In the genomic region with DNA sequence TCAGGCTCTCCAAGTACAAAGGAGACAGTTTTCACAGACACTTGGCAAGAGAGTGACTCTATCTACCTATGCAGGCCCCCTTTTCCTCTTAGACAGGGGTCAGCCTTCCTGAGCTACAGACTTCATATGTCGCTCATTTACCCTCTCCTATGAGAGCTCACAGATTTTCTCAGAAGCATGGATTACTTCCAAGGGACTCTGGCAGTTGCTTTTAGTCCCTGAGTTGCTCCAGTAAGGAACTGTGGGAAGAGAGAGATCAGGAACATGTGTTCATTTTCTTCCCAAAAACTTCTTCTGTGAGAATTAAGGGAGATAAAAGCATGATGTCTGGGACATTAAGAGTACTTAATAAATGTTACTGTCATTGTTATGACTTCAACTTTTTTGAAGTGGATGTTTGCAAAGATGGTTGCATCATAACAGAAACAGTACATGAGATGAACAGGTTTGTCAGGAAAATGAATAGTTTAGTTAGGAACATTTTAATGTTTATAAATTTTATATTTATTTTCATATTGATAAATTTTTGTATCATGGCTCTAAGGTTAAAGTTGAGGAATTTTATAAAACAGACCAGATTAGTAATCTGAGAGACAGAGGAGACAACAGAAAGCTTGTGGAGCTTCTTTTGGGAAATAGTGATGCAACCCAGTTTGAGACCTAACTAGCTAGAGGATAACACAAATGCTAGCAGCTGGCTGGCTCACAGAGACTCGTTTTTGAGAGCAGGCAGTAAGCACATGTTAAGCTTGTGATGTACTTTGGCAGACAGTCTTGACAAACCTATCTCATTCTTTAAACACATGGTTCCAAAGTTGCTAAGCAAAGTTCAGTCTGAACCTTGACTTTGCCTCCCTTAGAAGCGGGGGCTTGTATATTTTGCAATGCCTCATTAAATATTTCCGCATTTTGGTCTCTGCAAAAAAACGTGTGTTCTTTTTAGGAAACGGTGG, we compare ENCODE assay signal across 1 cellular context.
TF ChIP-seq lines count a peak whose summit lies in the region.

No MANE protein-coding gene starts in this region.

TF ChIP-seq in HepG2, 621 proteins besides CTCF, POLR2A, EP300 and RAD21 (continued from another document and continues in another):
- TF ChIP-seq, protein P1, sequence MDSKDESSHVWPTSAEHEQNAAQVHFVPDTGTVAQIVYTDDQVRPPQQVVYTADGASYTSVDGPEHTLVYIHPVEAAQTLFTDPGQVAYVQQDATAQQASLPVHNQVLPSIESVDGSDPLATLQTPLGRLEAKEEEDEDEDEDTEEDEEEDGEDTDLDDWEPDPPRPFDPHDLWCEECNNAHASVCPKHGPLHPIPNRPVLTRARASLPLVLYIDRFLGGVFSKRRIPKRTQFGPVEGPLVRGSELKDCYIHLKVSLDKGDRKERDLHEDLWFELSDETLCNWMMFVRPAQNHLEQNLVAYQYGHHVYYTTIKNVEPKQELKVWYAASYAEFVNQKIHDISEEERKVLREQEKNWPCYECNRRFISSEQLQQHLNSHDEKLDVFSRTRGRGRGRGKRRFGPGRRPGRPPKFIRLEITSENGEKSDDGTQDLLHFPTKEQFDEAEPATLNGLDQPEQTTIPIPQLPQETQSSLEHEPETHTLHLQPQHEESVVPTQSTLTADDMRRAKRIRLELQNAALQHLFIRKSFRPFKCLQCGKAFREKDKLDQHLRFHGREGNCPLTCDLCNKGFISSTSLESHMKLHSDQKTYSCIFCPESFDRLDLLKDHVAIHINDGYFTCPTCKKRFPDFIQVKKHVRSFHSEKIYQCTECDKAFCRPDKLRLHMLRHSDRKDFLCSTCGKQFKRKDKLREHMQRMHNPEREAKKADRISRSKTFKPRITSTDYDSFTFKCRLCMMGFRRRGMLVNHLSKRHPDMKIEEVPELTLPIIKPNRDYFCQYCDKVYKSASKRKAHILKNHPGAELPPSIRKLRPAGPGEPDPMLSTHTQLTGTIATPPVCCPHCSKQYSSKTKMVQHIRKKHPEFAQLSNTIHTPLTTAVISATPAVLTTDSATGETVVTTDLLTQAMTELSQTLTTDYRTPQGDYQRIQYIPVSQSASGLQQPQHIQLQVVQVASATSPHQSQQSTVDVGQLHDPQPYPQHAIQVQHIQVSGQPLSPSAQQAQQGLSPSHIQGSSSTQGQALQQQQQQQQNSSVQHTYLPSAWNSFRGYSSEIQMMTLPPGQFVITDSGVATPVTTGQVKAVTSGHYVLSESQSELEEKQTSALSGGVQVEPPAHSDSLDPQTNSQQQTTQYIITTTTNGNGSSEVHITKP (CRISPR knock-in tag; IDR thresholded peaks at IDR 0.05; ENCODE audit: low read depth), result no peak; the same call in 1 of the 2 replicates
- peak; percentile 69 for TF ChIP-seq TCF7 (IDR thresholded peaks at IDR 0.05; ENCODE audit: low read depth)
- peak; percentile 97 for TF ChIP-seq GATAD2A (CRISPR knock-in tag; IDR thresholded peaks at IDR 0.05)
- TF ChIP-seq, protein P2, sequence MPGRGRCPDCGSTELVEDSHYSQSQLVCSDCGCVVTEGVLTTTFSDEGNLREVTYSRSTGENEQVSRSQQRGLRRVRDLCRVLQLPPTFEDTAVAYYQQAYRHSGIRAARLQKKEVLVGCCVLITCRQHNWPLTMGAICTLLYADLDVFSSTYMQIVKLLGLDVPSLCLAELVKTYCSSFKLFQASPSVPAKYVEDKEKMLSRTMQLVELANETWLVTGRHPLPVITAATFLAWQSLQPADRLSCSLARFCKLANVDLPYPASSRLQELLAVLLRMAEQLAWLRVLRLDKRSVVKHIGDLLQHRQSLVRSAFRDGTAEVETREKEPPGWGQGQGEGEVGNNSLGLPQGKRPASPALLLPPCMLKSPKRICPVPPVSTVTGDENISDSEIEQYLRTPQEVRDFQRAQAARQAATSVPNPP (CRISPR knock-in tag; IDR thresholded peaks at IDR 0.05), result 0 out of 2 replicates have a peak, but pooled peaks have one; percentile 48
- peak; percentile 42 for TF ChIP-seq ZFY (CRISPR knock-in tag; IDR thresholded peaks at IDR 0.05)
- no peak for TF ChIP-seq HIVEP1 (CRISPR knock-in tag; IDR thresholded peaks at IDR 0.05)
- TF ChIP-seq TBX2 (CRISPR knock-in tag; IDR thresholded peaks at IDR 0.05; ENCODE audit: borderline replicate concordance), result peak; percentile 75; the same call in 1 of the 2 replicates
- TF ChIP-seq ZNF772 (CRISPR knock-in tag; IDR thresholded peaks at IDR 0.05), result no peak
- TF ChIP-seq ZNF333 (CRISPR knock-in tag; IDR thresholded peaks at IDR 0.05; ENCODE audit: borderline replicate concordance), result no peak
- TF ChIP-seq, protein P3, sequence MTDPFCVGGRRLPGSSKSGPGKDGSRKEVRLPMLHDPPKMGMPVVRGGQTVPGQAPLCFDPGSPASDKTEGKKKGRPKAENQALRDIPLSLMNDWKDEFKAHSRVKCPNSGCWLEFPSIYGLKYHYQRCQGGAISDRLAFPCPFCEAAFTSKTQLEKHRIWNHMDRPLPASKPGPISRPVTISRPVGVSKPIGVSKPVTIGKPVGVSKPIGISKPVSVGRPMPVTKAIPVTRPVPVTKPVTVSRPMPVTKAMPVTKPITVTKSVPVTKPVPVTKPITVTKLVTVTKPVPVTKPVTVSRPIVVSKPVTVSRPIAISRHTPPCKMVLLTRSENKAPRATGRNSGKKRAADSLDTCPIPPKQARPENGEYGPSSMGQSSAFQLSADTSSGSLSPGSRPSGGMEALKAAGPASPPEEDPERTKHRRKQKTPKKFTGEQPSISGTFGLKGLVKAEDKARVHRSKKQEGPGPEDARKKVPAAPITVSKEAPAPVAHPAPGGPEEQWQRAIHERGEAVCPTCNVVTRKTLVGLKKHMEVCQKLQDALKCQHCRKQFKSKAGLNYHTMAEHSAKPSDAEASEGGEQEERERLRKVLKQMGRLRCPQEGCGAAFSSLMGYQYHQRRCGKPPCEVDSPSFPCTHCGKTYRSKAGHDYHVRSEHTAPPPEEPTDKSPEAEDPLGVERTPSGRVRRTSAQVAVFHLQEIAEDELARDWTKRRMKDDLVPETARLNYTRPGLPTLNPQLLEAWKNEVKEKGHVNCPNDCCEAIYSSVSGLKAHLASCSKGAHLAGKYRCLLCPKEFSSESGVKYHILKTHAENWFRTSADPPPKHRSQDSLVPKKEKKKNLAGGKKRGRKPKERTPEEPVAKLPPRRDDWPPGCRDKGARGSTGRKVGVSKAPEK (CRISPR knock-in tag; IDR thresholded peaks at IDR 0.05; ENCODE audit: borderline replicate concordance), result 0 out of 2 replicates have a peak, but pooled peaks have one; percentile 59
- TF ChIP-seq, protein P4, sequence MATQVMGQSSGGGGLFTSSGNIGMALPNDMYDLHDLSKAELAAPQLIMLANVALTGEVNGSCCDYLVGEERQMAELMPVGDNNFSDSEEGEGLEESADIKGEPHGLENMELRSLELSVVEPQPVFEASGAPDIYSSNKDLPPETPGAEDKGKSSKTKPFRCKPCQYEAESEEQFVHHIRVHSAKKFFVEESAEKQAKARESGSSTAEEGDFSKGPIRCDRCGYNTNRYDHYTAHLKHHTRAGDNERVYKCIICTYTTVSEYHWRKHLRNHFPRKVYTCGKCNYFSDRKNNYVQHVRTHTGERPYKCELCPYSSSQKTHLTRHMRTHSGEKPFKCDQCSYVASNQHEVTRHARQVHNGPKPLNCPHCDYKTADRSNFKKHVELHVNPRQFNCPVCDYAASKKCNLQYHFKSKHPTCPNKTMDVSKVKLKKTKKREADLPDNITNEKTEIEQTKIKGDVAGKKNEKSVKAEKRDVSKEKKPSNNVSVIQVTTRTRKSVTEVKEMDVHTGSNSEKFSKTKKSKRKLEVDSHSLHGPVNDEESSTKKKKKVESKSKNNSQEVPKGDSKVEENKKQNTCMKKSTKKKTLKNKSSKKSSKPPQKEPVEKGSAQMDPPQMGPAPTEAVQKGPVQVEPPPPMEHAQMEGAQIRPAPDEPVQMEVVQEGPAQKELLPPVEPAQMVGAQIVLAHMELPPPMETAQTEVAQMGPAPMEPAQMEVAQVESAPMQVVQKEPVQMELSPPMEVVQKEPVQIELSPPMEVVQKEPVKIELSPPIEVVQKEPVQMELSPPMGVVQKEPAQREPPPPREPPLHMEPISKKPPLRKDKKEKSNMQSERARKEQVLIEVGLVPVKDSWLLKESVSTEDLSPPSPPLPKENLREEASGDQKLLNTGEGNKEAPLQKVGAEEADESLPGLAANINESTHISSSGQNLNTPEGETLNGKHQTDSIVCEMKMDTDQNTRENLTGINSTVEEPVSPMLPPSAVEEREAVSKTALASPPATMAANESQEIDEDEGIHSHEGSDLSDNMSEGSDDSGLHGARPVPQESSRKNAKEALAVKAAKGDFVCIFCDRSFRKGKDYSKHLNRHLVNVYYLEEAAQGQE (IDR thresholded peaks at IDR 0.05; ENCODE audit: borderline replicate concordance in 1 of 2, low read depth in 1 of 2, low read length in 2 of 2), result peak in 1 of 2 experiments; percentile 54; a peak in 2 of 4 replicates
- TF ChIP-seq SOX6 (IDR thresholded peaks at IDR 0.05), result no peak
- peak; percentile 96 for TF ChIP-seq SOX6 (CRISPR knock-in tag; IDR thresholded peaks at IDR 0.05)
- no peak for TF ChIP-seq ATRX (CRISPR knock-in tag; IDR thresholded peaks at IDR 0.05; ENCODE audit: borderline replicate concordance)
- TF ChIP-seq, protein P5, sequence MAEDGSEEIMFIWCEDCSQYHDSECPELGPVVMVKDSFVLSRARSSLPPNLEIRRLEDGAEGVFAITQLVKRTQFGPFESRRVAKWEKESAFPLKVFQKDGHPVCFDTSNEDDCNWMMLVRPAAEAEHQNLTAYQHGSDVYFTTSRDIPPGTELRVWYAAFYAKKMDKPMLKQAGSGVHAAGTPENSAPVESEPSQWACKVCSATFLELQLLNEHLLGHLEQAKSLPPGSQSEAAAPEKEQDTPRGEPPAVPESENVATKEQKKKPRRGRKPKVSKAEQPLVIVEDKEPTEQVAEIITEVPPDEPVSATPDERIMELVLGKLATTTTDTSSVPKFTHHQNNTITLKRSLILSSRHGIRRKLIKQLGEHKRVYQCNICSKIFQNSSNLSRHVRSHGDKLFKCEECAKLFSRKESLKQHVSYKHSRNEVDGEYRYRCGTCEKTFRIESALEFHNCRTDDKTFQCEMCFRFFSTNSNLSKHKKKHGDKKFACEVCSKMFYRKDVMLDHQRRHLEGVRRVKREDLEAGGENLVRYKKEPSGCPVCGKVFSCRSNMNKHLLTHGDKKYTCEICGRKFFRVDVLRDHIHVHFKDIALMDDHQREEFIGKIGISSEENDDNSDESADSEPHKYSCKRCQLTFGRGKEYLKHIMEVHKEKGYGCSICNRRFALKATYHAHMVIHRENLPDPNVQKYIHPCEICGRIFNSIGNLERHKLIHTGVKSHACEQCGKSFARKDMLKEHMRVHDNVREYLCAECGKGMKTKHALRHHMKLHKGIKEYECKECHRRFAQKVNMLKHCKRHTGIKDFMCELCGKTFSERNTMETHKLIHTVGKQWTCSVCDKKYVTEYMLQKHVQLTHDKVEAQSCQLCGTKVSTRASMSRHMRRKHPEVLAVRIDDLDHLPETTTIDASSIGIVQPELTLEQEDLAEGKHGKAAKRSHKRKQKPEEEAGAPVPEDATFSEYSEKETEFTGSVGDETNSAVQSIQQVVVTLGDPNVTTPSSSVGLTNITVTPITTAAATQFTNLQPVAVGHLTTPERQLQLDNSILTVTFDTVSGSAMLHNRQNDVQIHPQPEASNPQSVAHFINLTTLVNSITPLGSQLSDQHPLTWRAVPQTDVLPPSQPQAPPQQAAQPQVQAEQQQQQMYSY (CRISPR knock-in tag; IDR thresholded peaks at IDR 0.05), result no peak
- TF ChIP-seq ZNF20 (CRISPR knock-in tag; IDR thresholded peaks at IDR 0.05), result no peak
- TF ChIP-seq, protein P6, sequence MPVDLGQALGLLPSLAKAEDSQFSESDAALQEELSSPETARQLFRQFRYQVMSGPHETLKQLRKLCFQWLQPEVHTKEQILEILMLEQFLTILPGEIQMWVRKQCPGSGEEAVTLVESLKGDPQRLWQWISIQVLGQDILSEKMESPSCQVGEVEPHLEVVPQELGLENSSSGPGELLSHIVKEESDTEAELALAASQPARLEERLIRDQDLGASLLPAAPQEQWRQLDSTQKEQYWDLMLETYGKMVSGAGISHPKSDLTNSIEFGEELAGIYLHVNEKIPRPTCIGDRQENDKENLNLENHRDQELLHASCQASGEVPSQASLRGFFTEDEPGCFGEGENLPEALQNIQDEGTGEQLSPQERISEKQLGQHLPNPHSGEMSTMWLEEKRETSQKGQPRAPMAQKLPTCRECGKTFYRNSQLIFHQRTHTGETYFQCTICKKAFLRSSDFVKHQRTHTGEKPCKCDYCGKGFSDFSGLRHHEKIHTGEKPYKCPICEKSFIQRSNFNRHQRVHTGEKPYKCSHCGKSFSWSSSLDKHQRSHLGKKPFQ (CRISPR knock-in tag; IDR thresholded peaks at IDR 0.05; ENCODE audit: insufficient replicate concordance), result no peak
- TF ChIP-seq, protein P7, sequence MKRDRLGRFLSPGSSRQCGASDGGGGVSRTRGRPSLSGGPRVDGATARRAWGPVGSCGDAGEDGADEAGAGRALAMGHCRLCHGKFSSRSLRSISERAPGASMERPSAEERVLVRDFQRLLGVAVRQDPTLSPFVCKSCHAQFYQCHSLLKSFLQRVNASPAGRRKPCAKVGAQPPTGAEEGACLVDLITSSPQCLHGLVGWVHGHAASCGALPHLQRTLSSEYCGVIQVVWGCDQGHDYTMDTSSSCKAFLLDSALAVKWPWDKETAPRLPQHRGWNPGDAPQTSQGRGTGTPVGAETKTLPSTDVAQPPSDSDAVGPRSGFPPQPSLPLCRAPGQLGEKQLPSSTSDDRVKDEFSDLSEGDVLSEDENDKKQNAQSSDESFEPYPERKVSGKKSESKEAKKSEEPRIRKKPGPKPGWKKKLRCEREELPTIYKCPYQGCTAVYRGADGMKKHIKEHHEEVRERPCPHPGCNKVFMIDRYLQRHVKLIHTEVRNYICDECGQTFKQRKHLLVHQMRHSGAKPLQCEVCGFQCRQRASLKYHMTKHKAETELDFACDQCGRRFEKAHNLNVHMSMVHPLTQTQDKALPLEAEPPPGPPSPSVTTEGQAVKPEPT (CRISPR knock-in tag; IDR thresholded peaks at IDR 0.05; ENCODE audit: low read depth), result no peak
- TF ChIP-seq ZNF564 (CRISPR knock-in tag; IDR thresholded peaks at IDR 0.05), result peak; percentile 99
- TF ChIP-seq, protein P8, sequence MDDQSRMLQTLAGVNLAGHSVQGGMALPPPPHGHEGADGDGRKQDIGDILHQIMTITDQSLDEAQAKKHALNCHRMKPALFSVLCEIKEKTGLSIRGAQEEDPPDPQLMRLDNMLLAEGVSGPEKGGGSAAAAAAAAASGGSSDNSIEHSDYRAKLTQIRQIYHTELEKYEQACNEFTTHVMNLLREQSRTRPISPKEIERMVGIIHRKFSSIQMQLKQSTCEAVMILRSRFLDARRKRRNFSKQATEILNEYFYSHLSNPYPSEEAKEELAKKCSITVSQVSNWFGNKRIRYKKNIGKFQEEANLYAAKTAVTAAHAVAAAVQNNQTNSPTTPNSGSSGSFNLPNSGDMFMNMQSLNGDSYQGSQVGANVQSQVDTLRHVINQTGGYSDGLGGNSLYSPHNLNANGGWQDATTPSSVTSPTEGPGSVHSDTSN (CRISPR knock-in tag; IDR thresholded peaks at IDR 0.05; ENCODE audit: borderline replicate concordance), result no peak
- TF ChIP-seq, protein P9, sequence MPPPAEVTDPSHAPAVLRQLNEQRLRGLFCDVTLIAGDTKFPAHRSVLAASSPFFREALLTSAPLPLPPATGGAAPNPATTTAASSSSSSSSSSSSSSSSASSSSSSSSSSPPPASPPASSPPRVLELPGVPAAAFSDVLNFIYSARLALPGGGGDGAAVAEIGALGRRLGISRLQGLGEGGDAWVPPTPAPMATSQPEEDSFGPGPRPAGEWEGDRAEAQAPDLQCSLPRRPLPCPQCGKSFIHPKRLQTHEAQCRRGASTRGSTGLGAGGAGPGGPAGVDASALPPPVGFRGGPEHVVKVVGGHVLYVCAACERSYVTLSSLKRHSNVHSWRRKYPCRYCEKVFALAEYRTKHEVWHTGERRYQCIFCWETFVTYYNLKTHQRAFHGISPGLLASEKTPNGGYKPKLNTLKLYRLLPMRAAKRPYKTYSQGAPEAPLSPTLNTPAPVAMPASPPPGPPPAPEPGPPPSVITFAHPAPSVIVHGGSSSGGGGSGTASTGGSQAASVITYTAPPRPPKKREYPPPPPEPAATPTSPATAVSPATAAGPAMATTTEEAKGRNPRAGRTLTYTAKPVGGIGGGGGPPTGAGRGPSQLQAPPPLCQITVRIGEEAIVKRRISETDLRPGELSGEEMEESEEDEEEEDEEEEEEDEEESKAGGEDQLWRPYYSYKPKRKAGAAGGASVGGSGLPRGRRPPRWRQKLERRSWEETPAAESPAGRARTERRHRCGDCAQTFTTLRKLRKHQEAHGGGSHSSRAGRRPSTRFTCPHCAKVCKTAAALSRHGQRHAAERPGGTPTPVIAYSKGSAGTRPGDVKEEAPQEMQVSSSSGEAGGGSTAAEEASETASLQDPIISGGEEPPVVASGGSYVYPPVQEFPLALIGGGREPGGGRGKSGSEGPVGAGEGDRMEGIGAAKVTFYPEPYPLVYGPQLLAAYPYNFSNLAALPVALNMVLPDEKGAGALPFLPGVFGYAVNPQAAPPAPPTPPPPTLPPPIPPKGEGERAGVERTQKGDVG (CRISPR knock-in tag; IDR thresholded peaks at IDR 0.05; ENCODE audit: borderline replicate concordance), result no peak
